22 cellular contexts compared by ENCODE assay signal in the genomic region with DNA sequence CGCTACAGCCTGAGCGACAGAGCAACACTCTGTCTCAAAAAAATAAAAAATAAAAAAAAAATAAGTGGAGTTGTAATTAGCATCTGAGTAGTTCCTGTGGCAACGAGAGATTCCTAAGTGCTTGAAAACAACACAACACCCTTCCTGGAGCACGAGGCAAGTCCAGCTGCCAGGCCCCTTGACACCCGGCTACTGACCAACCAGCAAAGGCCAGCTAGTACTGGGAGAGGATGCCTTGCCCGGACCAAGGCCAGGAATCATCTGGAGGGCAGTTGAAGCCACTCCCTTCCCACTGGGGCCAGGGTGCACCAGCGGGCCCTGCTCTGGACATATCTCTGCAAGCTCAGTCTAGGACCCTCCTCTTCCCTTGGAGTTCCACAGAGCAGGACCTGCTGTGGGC. TPM values are rescaled to one million over a fixed set of nuclear protein-coding genes. Genes with fewer than 3 reads are reported as not detected.
A peak's percentile ranks its signal among the peaks of the same experiment; 100 is the strongest.
DNase-seq lines count a peak whose midpoint lies in the region; ATAC-seq and TF ChIP-seq lines count a peak whose summit lies in the region.
"Had no signal": no experiment of that assay in that cellular context is flagged by ENCODE, and none has a peak within 500 bp of the region (broad histone marks: within the 10 kb centered on the region; RNA-seq: fewer than 3 reads in every experiment).

No MANE protein-coding gene starts in this region.

- no peaks in the 10 kb centered on the region for H4K20me1 ChIP-seq in smooth muscle cell (ENCODE audit: low read depth)

- no peaks in the 10 kb centered on the region for H3F3A ChIP-seq in smooth muscle cell (ENCODE audit: low read depth)

- H3K9me3 ChIP-seq in mucosa of descending colon, result no peaks in the 10 kb centered on the region
- H3K9me3 ChIP-seq in tibial nerve, result no peaks in the 10 kb centered on the region
- H3K9me3 ChIP-seq in smooth muscle cell (replicated peaks; ENCODE audit: low read depth), result no peaks in the 10 kb centered on the region
- H3K9me3 ChIP-seq: transverse colon had no signal

- H3K79me2 ChIP-seq in smooth muscle cell (ENCODE audit: low read depth), result no peaks in the 10 kb centered on the region

- 38 to 61% methylated on average over 7 of the region's 7 CpGs for WGBS in tibial nerve, 2 donors
- WGBS in smooth muscle cell (ENCODE audit: low lambda C conversion rate), result 92% methylated on average over 7 of the region's 7 CpGs

- H3K4me3 ChIP-seq in mucosa of descending colon (no peak overlapping the region), tibial nerve (no peak overlapping the region), smooth muscle cell (no peak overlapping the region)
- H3K4me3 ChIP-seq: K562, transverse colon had no signal

- no peak overlapping the region for H3K9ac ChIP-seq in smooth muscle cell (ENCODE audit: low read depth)

- no peak for TF ChIP-seq CTCF in mucosa of descending colon (IDR thresholded peaks at IDR 0.05)
- no peak for TF ChIP-seq CTCF in tibial nerve (IDR thresholded peaks at IDR 0.05)
- no peak for TF ChIP-seq CTCF in smooth muscle cell (IDR thresholded peaks at IDR 0.05; ENCODE audit: borderline replicate concordance, insufficient read depth, poor library complexity, severe bottlenecking)

- ATAC-seq in mucosa of descending colon (peak; percentile 17), HG02981 (IDR thresholded peaks at IDR 0.05; ENCODE audit: unreplicated experiment) (no peak)
- ATAC-seq: HCT116 had no signal

- H3K36me3 ChIP-seq in mucosa of descending colon (ENCODE audit: low read depth) (no peaks in the 10 kb centered on the region), tibial nerve (no peaks in the 10 kb centered on the region), smooth muscle cell (ENCODE audit: low read depth) (no peaks in the 10 kb centered on the region)
- H3K36me3 ChIP-seq: transverse colon had no signal

- H2AFZ ChIP-seq in smooth muscle cell (ENCODE audit: low read depth), result no peak overlapping the region

- intact Hi-C loops in mucosa of descending colon (cut with DNase I, micrococcal nuclease), result loop anchor here in 1 of 2 donors (10.0 kb wide), 1 partner anchor 46 kb away; no protein-coding TSS in a partner anchor

- H3K4me2 ChIP-seq in smooth muscle cell, result no peak overlapping the region

- DNase-seq in GM04504 (ENCODE audit: low read depth) (peak; percentile 53), fibroblast of peridontal ligament (ENCODE audit: extremely low read depth) (peak; percentile 40), mucosa of descending colon (no peak), tibial nerve (ENCODE audit: low spot score in 2 of 2) (peak; percentile 46 to 59), NCI-H2227 treated with DMSO at 0.1 percent for 48 hours (lab: John Stamatoyannopoulos, UW) (no peak), smooth muscle cell (lab: John Stamatoyannopoulos, UW; ENCODE audit: unreplicated experiment) (no peak)
- DNase-seq: activated CD4-positive, alpha-beta T cell treated with anti-CD3 and anti-CD28 coated beads for 4 hours; activated naive CD8-positive, alpha-beta T cell treated with anti-CD3 and anti-CD28 coated beads for 36 hours; effector CD8-positive, alpha-beta T cell; islet precursor cell; NCI-H1092 treated with DMSO at 0.1 percent for 48 hours; NK-92 treated with Interleukin-12 subunit alpha and Interleukin-12 subunit beta, amount 100 ng/mL, for 24 hours; SIG-M5; T-helper 9 cell; transverse colon had no signal

- H3K27me3 ChIP-seq in tibial nerve, result no peaks in the 10 kb centered on the region
- no peaks in the 10 kb centered on the region for H3K27me3 ChIP-seq in smooth muscle cell (ENCODE audit: low read depth)
- H3K27me3 ChIP-seq: transverse colon had no signal

- TF ChIP-seq EP300 in tibial nerve (IDR thresholded peaks at IDR 0.05), result peak in 1 of 2 donors; percentile 70

- TF ChIP-seq POLR2A in tibial nerve (IDR thresholded peaks at IDR 0.05), result no peak

- peak overlapping the region; percentile 57 to 96 (median 90) for H3K27ac ChIP-seq in tibial nerve
- H3K27ac ChIP-seq in smooth muscle cell (ENCODE audit: low read depth), result no peak overlapping the region
- H3K27ac ChIP-seq: C4-2B had no signal

- H3K4me1 ChIP-seq in mucosa of descending colon (ENCODE audit: low read depth) (peaks cover 15% of the 10 kb centered on the region), tibial nerve (peaks cover 9 to 68% (median 58%) of the 10 kb centered on the region in 4 donors), smooth muscle cell (ENCODE audit: low read depth) (peaks cover 5% of the 10 kb centered on the region)

RNA-seq across cellular contexts. Expression of a gene that starts 0.5 kb away (rescaled TPM):
- total RNA-seq in mucosa of descending colon (under 1 TPM in 1 of 3 donors, not detected in 2; 0.10 TPM), tibial nerve (under 1 TPM; 0.20 to 0.42 (median 0.26) TPM), smooth muscle cell (0.09 TPM in 1 of 2 replicates, not detected in the other)
- not detected in 2 replicates for polyA plus RNA-seq in smooth muscle cell
- total RNA-seq: bronchial epithelial cell, Daoy, frontal cortex had no signal

RNA-seq across cellular contexts. Expression of a gene that starts 54.3 kb away (rescaled TPM):
- total RNA-seq in mucosa of descending colon (10 to 100 TPM; 48.1 to 71.0 (median 60.7) TPM), tibial nerve (100 to 1,000 TPM; 133 to 227 (median 151) TPM), smooth muscle cell (0.58 and 3.6 TPM in 2 replicates)
- 2.6 and 3.6 TPM in 2 replicates for polyA plus RNA-seq in smooth muscle cell

Comparison
In these comparisons a context has a peak if more than half of its experiments do, and no peak if none do; other contexts are left out.
1. DNase-seq: peak in GM04504 (single experiment), fibroblast of peridontal ligament (single experiment) and tibial nerve (2 of 2); none in mucosa of descending colon (0 of 3), NCI-H2227 treated with DMSO at 0.1 percent for 48 hours (single experiment) and smooth muscle cell (single experiment).
2. RNA of a gene that starts 54.3 kb away (total RNA-seq): 133 to 227 TPM in tibial nerve and 48.1 to 71.0 TPM in mucosa of descending colon; 0.58 to 3.6 TPM in smooth muscle cell; every median in the first group is over 10 times any median in the second.